ENCODE assay signal across 8 cellular contexts in genomic region chr5:32707394-32707997, GRCh38. TPM values are rescaled to one million over a fixed set of nuclear protein-coding genes. Genes with fewer than 3 reads are reported as not detected.
DNase-seq lines count a peak whose midpoint lies in the region; ATAC-seq and TF ChIP-seq lines count a peak whose summit lies in the region.

No MANE protein-coding gene starts in this region.

- no peaks in the 10 kb centered on the region for H3K36me3 Mint-ChIP-seq in stimulated activated memory B cell treated with anti-CD40 and anti-IgM and Interleukin-4, amounts not matched to agents 10 μg/mL and 1 μg/mL and 100 μg/mL, for 72 hours

- H3K27ac ChIP-seq in OCI-LY7 (ENCODE audit: low read depth, low read length, poor library complexity, severe bottlenecking) (no peak overlapping the region), esophagus squamous epithelium (no peak overlapping the region), thyroid gland (no peak overlapping the region)

- no peak overlapping the region for H3K4me3 Mint-ChIP-seq in stimulated activated memory B cell treated with anti-CD40 and anti-IgM and Interleukin-4, amounts not matched to agents 10 μg/mL and 1 μg/mL and 100 μg/mL, for 72 hours

- H3K4me1 Mint-ChIP-seq in stimulated activated memory B cell treated with anti-CD40 and anti-IgM and Interleukin-4, amounts not matched to agents 10 μg/mL and 1 μg/mL and 100 μg/mL, for 72 hours: peaks cover 25% of the 10 kb centered on the region

- no peaks in the 10 kb centered on the region for H3K4me1 ChIP-seq in OCI-LY7 (ENCODE audit: insufficient read depth, low read length, poor library complexity, severe bottlenecking)
- peaks cover 7 to 33% (median 10%) of the 10 kb centered on the region in 3 donors for H3K4me1 ChIP-seq in esophagus squamous epithelium
- peaks cover 8 to 9% of the 10 kb centered on the region in 2 donors for H3K4me1 ChIP-seq in thyroid gland

- 23 to 34% methylated on average over 2 of the region's 2 CpGs for WGBS in esophagus squamous epithelium, 2 donors
- WGBS in thyroid gland, 2 donors: 38 to 40% methylated on average over 2 of the region's 2 CpGs

- no peaks in the 10 kb centered on the region for H4K20me1 ChIP-seq in OCI-LY7 (ENCODE audit: insufficient read depth, low read length)

- no peaks in the 10 kb centered on the region for H3K79me2 ChIP-seq in OCI-LY7 (ENCODE audit: insufficient read depth, low read depth, low read length)

- no peak for ATAC-seq in stimulated activated memory B cell treated with anti-CD40 and anti-IgM and Interleukin-4, amounts not matched to agents 10 μg/mL and 1 μg/mL and 100 μg/mL, for 72 hours
- ATAC-seq in GM21381 (IDR thresholded peaks at IDR 0.05; ENCODE audit: unreplicated experiment): no peak

- peaks cover 0 to 34% (median 0%) of the 10 kb centered on the region in 4 donors for H3K27me3 ChIP-seq in esophagus squamous epithelium
- H3K27me3 ChIP-seq in thyroid gland: no peaks in the 10 kb centered on the region

- CTCF ChIA-PET in OCI-LY7 (lab: Charles Lee; ENCODE audit: unreplicated experiment): no interaction called here

- H3K36me3 ChIP-seq in OCI-LY7 (ENCODE audit: insufficient read depth, low read length) (no peaks in the 10 kb centered on the region), esophagus squamous epithelium (no peaks in the 10 kb centered on the region), thyroid gland (no peaks in the 10 kb centered on the region)

- no peaks in the 10 kb centered on the region for H3K9me3 Mint-ChIP-seq in stimulated activated memory B cell treated with anti-CD40 and anti-IgM and Interleukin-4, amounts not matched to agents 10 μg/mL and 1 μg/mL and 100 μg/mL, for 72 hours

- no TSS peak for BruUV-seq in OCI-LY7 (replicated peaks; lab: Mats Ljungman, UMichigan)

- intact Hi-C loops in OCI-LY7 (cut with micrococcal nuclease; ENCODE audit: unreplicated experiment): loop anchor here (10.0 kb wide), 2 partner anchors 227 to 717 kb away; no protein-coding TSS in a partner anchor
- intact Hi-C loops in esophagus squamous epithelium (cut with DNase I): loop anchor here (10.0 kb wide), 1 partner anchor 207 kb away; no protein-coding TSS in a partner anchor
- intact Hi-C loops in thyroid gland (cut with DNase I): loop anchor here (10.0 kb wide), 1 partner anchor 207 kb away; no protein-coding TSS in a partner anchor

- peak; percentile 79 for TF ChIP-seq CTCF in OCI-LY7 (conservative IDR thresholded peaks at IDR 0.05; ENCODE audit: low read length)
- peak; percentile 13 to 59 (median 41) for TF ChIP-seq CTCF in esophagus squamous epithelium (IDR thresholded peaks at IDR 0.05)
- peak in 5 of 6 experiments; percentile 29 to 67 (median 53) for TF ChIP-seq CTCF in thyroid gland (IDR thresholded peaks at IDR 0.05)

- no peak for TF ChIP-seq POLR2A in esophagus squamous epithelium (IDR thresholded peaks at IDR 0.05)
- TF ChIP-seq POLR2A in thyroid gland (IDR thresholded peaks at IDR 0.05): no peak

- H3K4me2 ChIP-seq in OCI-LY7 (ENCODE audit: low read length): no peak overlapping the region

- H3K9me3 ChIP-seq in OCI-LY7 (ENCODE audit: low read length): no peaks in the 10 kb centered on the region
- H3K9me3 ChIP-seq in esophagus squamous epithelium: no peaks in the 10 kb centered on the region
- H3K9me3 ChIP-seq in thyroid gland: no peaks in the 10 kb centered on the region

- H2AFZ ChIP-seq in OCI-LY7 (ENCODE audit: low read length): no peak overlapping the region

- no peaks in the 10 kb centered on the region for H3K9me2 ChIP-seq in OCI-LY7 (ENCODE audit: insufficient read depth, low read length)

- H3K27me3 Mint-ChIP-seq in stimulated activated memory B cell treated with anti-CD40 and anti-IgM and Interleukin-4, amounts not matched to agents 10 μg/mL and 1 μg/mL and 100 μg/mL, for 72 hours: peaks cover 41% of the 10 kb centered on the region

- POLR2A ChIA-PET in OCI-LY7 (lab: Charles Lee): interaction anchor here (0.6 to 0.7 kb wide), 7 partner anchors 14 to 1166 kb away, joined by 3 to 5 read pairs (median 3); no protein-coding TSS in a partner anchor

- DNase-seq in NOMO-1 (lab: John Stamatoyannopoulos, UW; ENCODE audit: unreplicated experiment in 2 of 2): peak; percentile 27 to 36
- DNase-seq in NOMO-1 treated with dmso at 0.1 percent for 144 hours (lab: John Stamatoyannopoulos, UW; ENCODE audit: unreplicated experiment): no peak
- DNase-seq in OCI-LY7 (ENCODE audit: low spot score): peak; percentile 36
- no peak for DNase-seq in esophagus squamous epithelium (lab: John Stamatoyannopoulos, UW)
- DNase-seq in thyroid gland: no peak
- no peak for DNase-seq in activated CD4-positive, CD25-positive, alpha-beta regulatory T cell treated with anti-CD3 and anti-CD28 coated beads, Interleukin-2, amount 50 U/mL, for 72 hours

- H3K4me3 ChIP-seq in OCI-LY7 (ENCODE audit: low read depth, low read length, poor library complexity, severe bottlenecking): no peak overlapping the region
- no peak overlapping the region for H3K4me3 ChIP-seq in esophagus squamous epithelium
- H3K4me3 ChIP-seq in thyroid gland (replicated peaks in 1 of 3): no peak overlapping the region

- H3K27ac Mint-ChIP-seq in stimulated activated memory B cell treated with anti-CD40 and anti-IgM and Interleukin-4, amounts not matched to agents 10 μg/mL and 1 μg/mL and 100 μg/mL, for 72 hours: no peak overlapping the region

RNA-seq across cellular contexts. Expression of gene NPR3, which starts 3.6 kb away (rescaled TPM):
- total RNA-seq in OCI-LY7 (2014; rRNA removed; shearing (Covaris generic)): not detected in 2 replicates
- total RNA-seq in OCI-LY7 (2022) (not detected in 2 replicates), esophagus squamous epithelium (10 to 100 TPM in 3 of 4 donors, 1 to 10 TPM in 1; 7.9 to 31.3 (median 13.0) TPM), thyroid gland (10 to 100 TPM; 25.4 to 45.1 (median 31.5) TPM)

Comparison
In these comparisons a context has a peak if more than half of its experiments do, and no peak if none do; other contexts are left out.
1. DNase-seq: peak in NOMO-1 (2 of 2) and OCI-LY7 (single experiment); none in NOMO-1 treated with dmso at 0.1 percent for 144 hours (single experiment), esophagus squamous epithelium (single experiment), thyroid gland (0 of 2) and activated CD4-positive, CD25-positive, alpha-beta regulatory T cell treated with anti-CD3 and anti-CD28 coated beads, Interleukin-2, amount 50 U/mL, for 72 hours (single experiment).
2. RNA of gene NPR3, which starts 3.6 kb away (total RNA-seq): 25.4 to 45.1 TPM in thyroid gland and 7.9 to 31.3 TPM in esophagus squamous epithelium; not detected in OCI-LY7; every median in the first group is over 4 times any median in the second.
3. Peak in every context shown above with its lines, with median percentiles within 50 percentile points of each other: CTCF ChIP-seq.